ENCODE assay signal across 8 cellular contexts in genomic region chr20:49276201-49276894, GRCh38. TPM values are rescaled to one million over a fixed set of nuclear protein-coding genes. Genes with fewer than 3 reads are reported as not detected.
DNase-seq lines count a peak whose midpoint lies in the region; ATAC-seq lines count a peak whose summit lies in the region.

No MANE protein-coding gene starts in this region.

- DNase-seq in activated CD4-positive, CD25-positive, alpha-beta regulatory T cell treated with anti-CD3 and anti-CD28 coated beads, Interleukin-2, amount 50 U/mL, for 16 hours (ENCODE audit: low read depth, low spot score) = peak; percentile 35
- no peak for DNase-seq in activated CD4-positive, CD25-positive, alpha-beta regulatory T cell treated with anti-CD3 and anti-CD28 coated beads, Interleukin-2, amount 50 U/mL, for 72 hours
- DNase-seq in NCI-H446 (lab: John Stamatoyannopoulos, UW) (peak; percentile 41 to 78), fibroblast of gingiva (ENCODE audit: low read depth) (peak; percentile 64), pons (ENCODE audit: low spot score) (peak; percentile 39), mesenteric fat pad (ENCODE audit: low spot score) (no peak)
- peak; percentile 47 for DNase-seq in activated CD4-positive, alpha-beta memory T cell treated with anti-CD3 and anti-CD28 coated beads, Interleukin-2, amount 10 ng/mL, durations not matched to agents 7 days and 5 days

- peak overlapping the region; percentile 98 for H3K27ac Mint-ChIP-seq in activated CD4-positive, alpha-beta memory T cell treated with anti-CD3 and anti-CD28 coated beads, Interleukin-2, amount 10 ng/mL, durations not matched to agents 7 days and 5 days

- H3K27me3 Mint-ChIP-seq in activated CD4-positive, alpha-beta memory T cell treated with anti-CD3 and anti-CD28 coated beads, Interleukin-2, amount 10 ng/mL, durations not matched to agents 7 days and 5 days = no peaks in the 10 kb centered on the region

- peak overlapping the region; percentile 100 for H3K4me3 Mint-ChIP-seq in activated CD4-positive, alpha-beta memory T cell treated with anti-CD3 and anti-CD28 coated beads, Interleukin-2, amount 10 ng/mL, durations not matched to agents 7 days and 5 days

- H3K4me1 Mint-ChIP-seq in activated CD4-positive, alpha-beta memory T cell treated with anti-CD3 and anti-CD28 coated beads, Interleukin-2, amount 10 ng/mL, durations not matched to agents 7 days and 5 days = peaks cover 54% of the 10 kb centered on the region

- no peak for ATAC-seq in GM18517 (IDR thresholded peaks at IDR 0.05; ENCODE audit: unreplicated experiment)

- H3K9me3 Mint-ChIP-seq in activated CD4-positive, alpha-beta memory T cell treated with anti-CD3 and anti-CD28 coated beads, Interleukin-2, amount 10 ng/mL, durations not matched to agents 7 days and 5 days = peaks cover 9% of the 10 kb centered on the region

- CTCF ChIA-PET in activated CD4-positive, alpha-beta memory T cell treated with anti-CD3 and anti-CD28 coated beads, Interleukin-2, amount 10 ng/mL, durations not matched to agents 7 days and 5 days (lab: Charles Lee) = interaction anchor here (1.5 to 1.9 kb wide), 3 partner anchors 8 to 59 kb away, joined by 4 to 8 read pairs (median 6); no protein-coding TSS in a partner anchor

- H3K36me3 Mint-ChIP-seq in activated CD4-positive, alpha-beta memory T cell treated with anti-CD3 and anti-CD28 coated beads, Interleukin-2, amount 10 ng/mL, durations not matched to agents 7 days and 5 days (ENCODE audit: low read depth) = peaks cover 80% of the 10 kb centered on the region

- POLR2A ChIA-PET in activated CD4-positive, alpha-beta memory T cell treated with anti-CD3 and anti-CD28 coated beads, Interleukin-2, amount 10 ng/mL, durations not matched to agents 7 days and 5 days (lab: Charles Lee) = interaction anchor here (0.6 to 9.6 kb wide), 13 partner anchors 7 to 1790 kb away, joined by 3 to 145 read pairs (median 5); partner anchors contain the start of gene CSE1L

RNA-seq across cellular contexts. Expression of gene ZNFX1, which starts 1.5 kb away (rescaled TPM):
- 10 to 100 TPM; 88.7 to 89.5 TPM for total RNA-seq in activated CD4-positive, alpha-beta memory T cell treated with anti-CD3 and anti-CD28 coated beads, Interleukin-2, amount 10 ng/mL, durations not matched to agents 7 days and 5 days
- total RNA-seq in mesenteric fat pad = 43.4 TPM

RNA-seq across cellular contexts. Expression of gene DDX27, which starts 57.1 kb away (rescaled TPM):
- 10 to 100 TPM; 32.5 to 34.2 TPM for total RNA-seq in activated CD4-positive, alpha-beta memory T cell treated with anti-CD3 and anti-CD28 coated beads, Interleukin-2, amount 10 ng/mL, durations not matched to agents 7 days and 5 days
- total RNA-seq in mesenteric fat pad = 29.8 TPM

Comparison
In these comparisons a context has a peak if more than half of its experiments do, and no peak if none do; other contexts are left out.
1. DNase-seq: peak in activated CD4-positive, CD25-positive, alpha-beta regulatory T cell treated with anti-CD3 and anti-CD28 coated beads, Interleukin-2, amount 50 U/mL, for 16 hours (single experiment), NCI-H446 (2 of 2), activated CD4-positive, alpha-beta memory T cell treated with anti-CD3 and anti-CD28 coated beads, Interleukin-2, amount 10 ng/mL, durations not matched to agents 7 days and 5 days (single experiment), fibroblast of gingiva (single experiment) and pons (single experiment); none in activated CD4-positive, CD25-positive, alpha-beta regulatory T cell treated with anti-CD3 and anti-CD28 coated beads, Interleukin-2, amount 50 U/mL, for 72 hours (single experiment) and mesenteric fat pad (single experiment).